1 cellular context compared by ENCODE assay signal in the genomic region with DNA sequence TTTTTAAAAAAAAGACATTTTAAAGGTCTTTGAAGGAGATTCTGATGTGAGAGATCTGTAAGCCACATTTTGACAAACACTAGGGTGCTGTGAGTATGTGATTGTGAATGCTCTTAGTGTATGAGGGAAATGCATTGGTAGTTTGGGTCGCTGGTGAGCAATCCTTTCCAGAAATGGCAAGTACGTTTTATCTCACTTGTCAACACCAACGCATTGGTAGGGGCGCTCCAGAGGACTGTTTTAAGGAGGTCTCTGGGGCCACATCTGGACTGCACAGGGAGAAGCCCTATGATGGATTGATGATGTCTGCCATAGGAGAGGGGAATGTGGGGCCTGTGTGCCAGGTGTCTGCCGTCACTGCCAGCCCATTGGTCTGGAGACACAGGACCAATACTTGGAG.
TF ChIP-seq lines count a peak whose summit lies in the region.

No MANE protein-coding gene starts in this region.

TF ChIP-seq in IMR-90, 13 proteins besides CTCF, POLR2A, EP300 and RAD21:
- no peak for TF ChIP-seq CEBPB (IDR thresholded peaks at IDR 0.05; ENCODE audit: low read depth, low read length)
- TF ChIP-seq CHD1 (IDR thresholded peaks at IDR 0.05; ENCODE audit: low read depth, low read length), result no peak
- no peak for TF ChIP-seq MXI1 (IDR thresholded peaks at IDR 0.05; ENCODE audit: borderline replicate concordance, low read depth, low read length)
- TF ChIP-seq RCOR1 (IDR thresholded peaks at IDR 0.05; ENCODE audit: insufficient replicate concordance, low read length), result no peak
- no peak for TF ChIP-seq MAFK (IDR thresholded peaks at IDR 0.05; ENCODE audit: low read depth, low read length)
- TF ChIP-seq RFX5 (IDR thresholded peaks at IDR 0.05; ENCODE audit: low read depth, low read length), result no peak
- TF ChIP-seq SMC3 (IDR thresholded peaks at IDR 0.05; ENCODE audit: low read depth, low read length), result no peak
